Comparison of ENCODE assay signal across 11 cellular contexts in genomic region chr15:37095197-37095992, GRCh38. TPM values are rescaled to one million over a fixed set of nuclear protein-coding genes. Genes with fewer than 3 reads are reported as not detected.
A peak's percentile ranks its signal among the peaks of the same experiment; 100 is the strongest.
DNase-seq lines count a peak whose midpoint lies in the region; ATAC-seq, FAIRE-seq and TF ChIP-seq lines count a peak whose summit lies in the region.
"Had no signal": no experiment of that assay in that cellular context is flagged by ENCODE, and none has a peak within 500 bp of the region (broad histone marks: within the 10 kb centered on the region; RNA-seq: fewer than 3 reads in every experiment).

No MANE protein-coding gene starts in this region.

- H3K27me3 ChIP-seq in right cardiac atrium (ENCODE audit: control insufficient read depth, insufficient read depth) (no peaks in the 10 kb centered on the region), pancreas (no peaks in the 10 kb centered on the region)

- H3K36me3 ChIP-seq in pancreas = no peaks in the 10 kb centered on the region

- H3K4me3 ChIP-seq in right cardiac atrium (ENCODE audit: low read length) (peak overlapping the region; percentile 97), pancreas (peak overlapping the region in 3 of 4 donors; percentile 8 to 71 (median 68))

- peaks cover 2% of the 10 kb centered on the region for H3K4me1 ChIP-seq in right cardiac atrium (ENCODE audit: control insufficient read depth, insufficient read depth, low read length)
- no peaks in the 10 kb centered on the region for H3K4me1 ChIP-seq in pancreas

- TF ChIP-seq CTCF in pancreas (IDR thresholded peaks at IDR 0.05) = no peak

- in situ Hi-C loops in G401 (cut with HindIII; ENCODE audit: low sequenced_read_pairs) = no loop called here

- ATAC-seq in right cardiac atrium (peak; percentile 9 to 10), pancreas (peak in 1 of 4 donors; percentile 0), HG02678 (IDR thresholded peaks at IDR 0.05; ENCODE audit: unreplicated experiment) (no peak)

- no peak for FAIRE-seq in pancreas (lab: Jason Lieb, UNC)

- WGBS in right cardiac atrium = 27% methylated on average over 36 of the region's 36 CpGs
- 60 to 63% methylated on average over 36 of the region's 36 CpGs for WGBS in pancreas, 2 donors

- H3K9me3 ChIP-seq in right cardiac atrium (ENCODE audit: control insufficient read depth, low read length) = no peaks in the 10 kb centered on the region
- no peaks in the 10 kb centered on the region for H3K9me3 ChIP-seq in pancreas

- intact Hi-C loops in right cardiac atrium (cut with DNase I) = loop anchor here in 1 of 4 donors (10.0 kb wide), 1 partner anchor 81 kb away; no protein-coding TSS in a partner anchor
- intact Hi-C loops in pancreas (cut with DNase I) = no loop called here

- DNase-seq in G401 (ENCODE audit: low spot score) (peak; percentile 4), astrocyte of the hippocampus (ENCODE audit: low read depth, low spot score) (peak; percentile 57), right cardiac atrium (peak; percentile 20 to 72 (median 64)), pancreas (peak in 2 of 6 donors; percentile 43 to 61), inferior parietal cortex (ENCODE audit: extremely low spot score) (no peak), T-helper 9 cell (no peak), NCI-H82 treated with DMSO at 0.1 percent for 48 hours (lab: John Stamatoyannopoulos, UW; ENCODE audit: unreplicated experiment) (no peak)
- DNase-seq: activated T-cell treated with anti-CD3 and anti-CD28 coated beads for 4 hours; CD4-positive, CD25-positive, alpha-beta regulatory T cell; MV-4-11 had no signal

- peak overlapping the region; percentile 43 for H3K27ac ChIP-seq in right cardiac atrium (ENCODE audit: low read length)
- H3K27ac ChIP-seq in pancreas = peak overlapping the region; percentile 40 to 98 (median 86)

RNA-seq across cellular contexts. Expression of gene MEIS2, which starts 5.0 kb away (rescaled TPM):
- total RNA-seq in G401 (2014; rRNA removed; shearing (Covaris generic)) = 80.4 and 103 TPM in 2 replicates
- 10 to 100 TPM; 28.9 to 33.4 (median 31.0) TPM for total RNA-seq in right cardiac atrium
- polyA plus RNA-seq in right cardiac atrium = 14.8 TPM
- total RNA-seq in pancreas = 10 to 100 TPM in 5 of 6 donors, 1 to 10 TPM in 1; 9.1 to 24.1 (median 14.8) TPM
- 10 to 100 TPM; 10.7 to 30.5 TPM for polyA plus RNA-seq in pancreas
- total RNA-seq: CD4-positive, CD25-positive, alpha-beta regulatory T cell had no signal
- polyA plus RNA-seq: CD4-positive, CD25-positive, alpha-beta regulatory T cell had no signal

Comparison
In these comparisons a context has a peak if more than half of its experiments do, and no peak if none do; other contexts are left out.
1. DNase-seq: peak in G401 (single experiment), astrocyte of the hippocampus (single experiment) and right cardiac atrium (3 of 3); none in inferior parietal cortex (single experiment), T-helper 9 cell (single experiment) and NCI-H82 treated with DMSO at 0.1 percent for 48 hours (single experiment).